6 cellular contexts compared by ENCODE assay signal in the genomic region with DNA sequence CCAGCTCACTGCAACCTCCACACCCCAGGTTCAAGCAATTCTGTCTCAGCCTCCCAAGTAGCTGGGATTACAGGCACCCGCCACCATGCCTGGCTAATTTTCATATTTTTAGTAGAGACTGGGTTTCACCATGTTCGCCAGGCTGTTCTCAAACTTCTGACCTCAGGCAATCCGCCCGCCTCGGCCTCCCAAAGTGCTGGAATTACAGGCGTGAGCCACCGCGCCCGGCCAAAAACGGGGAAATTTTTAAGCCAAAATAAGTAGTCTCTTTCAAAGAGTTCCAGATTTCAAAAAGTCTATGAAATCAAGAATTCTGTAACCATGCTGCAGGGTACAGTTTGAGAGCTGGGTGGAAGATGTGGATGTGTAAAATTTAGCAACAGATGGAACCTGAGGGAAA.
A peak's percentile ranks its signal among the peaks of the same experiment; 100 is the strongest.
DNase-seq lines count a peak whose midpoint lies in the region; ATAC-seq and TF ChIP-seq lines count a peak whose summit lies in the region.
"Not testable (repeated sequence)": the region's sequence is repeated elsewhere in the genome, so short reads cannot be mapped to it uniquely, and the experiment has no call there.

No MANE protein-coding gene starts in this region.

- not testable (repeated sequence) for H3K4me3 ChIP-seq in OCI-LY3 (ENCODE audit: low read length)

- H3K9me3 ChIP-seq in OCI-LY3 (ENCODE audit: insufficient read depth, low read length) = not testable (repeated sequence)

- DNase-seq in central memory CD8-positive, alpha-beta T cell (ENCODE audit: low spot score in 2 of 2); naive B cell: not testable (repeated sequence)

- H3K27ac ChIP-seq in C4-2B (peak overlapping the region; percentile 92), OCI-LY3 (ENCODE audit: low read length) (peak overlapping the region; percentile 94), layer of hippocampus (ENCODE audit: low read depth, low read length) (peak overlapping the region; percentile 80)

- H2AFZ ChIP-seq in OCI-LY3 (ENCODE audit: low read depth, low read length) = not testable (repeated sequence)

- H3K4me1 Mint-ChIP-seq in central memory CD8-positive, alpha-beta T cell = peaks cover 23% of the 10 kb centered on the region
- peaks cover 63 to 88% (median 86%) of the 10 kb centered on the region in 3 donors for H3K4me1 Mint-ChIP-seq in naive B cell
- peaks cover 74% of the 10 kb centered on the region for H3K4me1 Mint-ChIP-seq in stimulated activated memory B cell treated with anti-CD40 and anti-IgM and Interleukin-4, amounts not matched to agents 10 μg/mL and 1 μg/mL and 100 μg/mL, for 72 hours

- not testable (repeated sequence) for H3K4me2 ChIP-seq in OCI-LY3 (ENCODE audit: low read length)

- peaks cover 96% of the 10 kb centered on the region for H3K79me2 ChIP-seq in OCI-LY3 (ENCODE audit: low read length)

- H3K36me3 ChIP-seq in OCI-LY3 (replicated peaks; ENCODE audit: low read depth, low read length) = peaks cover 37% of the 10 kb centered on the region

- ATAC-seq in central memory CD8-positive, alpha-beta T cell (replicated peaks; ENCODE audit: extremely low read depth, poor library complexity, severe bottlenecking); naive B cell (ENCODE audit: low read depth in 2 of 2); stimulated activated memory B cell treated with anti-CD40 and anti-IgM and Interleukin-4, amounts not matched to agents 10 μg/mL and 1 μg/mL and 100 μg/mL, for 72 hours: not testable (repeated sequence)

- H3K27me3 ChIP-seq in OCI-LY3 (ENCODE audit: low read depth, low read length); layer of hippocampus (ENCODE audit: control insufficient read depth, insufficient read depth, low read length): not testable (repeated sequence)

- H3K9ac ChIP-seq in OCI-LY3 (ENCODE audit: low read length) = not testable (repeated sequence)

- not testable (repeated sequence) for H3K36me3 Mint-ChIP-seq in central memory CD8-positive, alpha-beta T cell (ENCODE audit: insufficient read depth); naive B cell
- H3K36me3 Mint-ChIP-seq in stimulated activated memory B cell treated with anti-CD40 and anti-IgM and Interleukin-4, amounts not matched to agents 10 μg/mL and 1 μg/mL and 100 μg/mL, for 72 hours = peaks cover 42% of the 10 kb centered on the region

- H3K27me3 Mint-ChIP-seq in central memory CD8-positive, alpha-beta T cell; naive B cell; stimulated activated memory B cell treated with anti-CD40 and anti-IgM and Interleukin-4, amounts not matched to agents 10 μg/mL and 1 μg/mL and 100 μg/mL, for 72 hours: not testable (repeated sequence)

- not testable (repeated sequence) for TF ChIP-seq CTCF in C4-2B (conservative IDR thresholded peaks at IDR 0.05); OCI-LY3 (IDR thresholded peaks at IDR 0.05; ENCODE audit: low read depth, low read length)

- H3K9me3 Mint-ChIP-seq in central memory CD8-positive, alpha-beta T cell; naive B cell; stimulated activated memory B cell treated with anti-CD40 and anti-IgM and Interleukin-4, amounts not matched to agents 10 μg/mL and 1 μg/mL and 100 μg/mL, for 72 hours: not testable (repeated sequence)

- H3K4me1 ChIP-seq in OCI-LY3 (ENCODE audit: low read length) = peaks cover 89% of the 10 kb centered on the region

- H3K27ac Mint-ChIP-seq in central memory CD8-positive, alpha-beta T cell (ENCODE audit: low read depth) = peak overlapping the region; percentile 56
- H3K27ac Mint-ChIP-seq in naive B cell = peak overlapping the region in 4 of 6 donors; percentile 48 to 90 (median 64)
- H3K27ac Mint-ChIP-seq in stimulated activated memory B cell treated with anti-CD40 and anti-IgM and Interleukin-4, amounts not matched to agents 10 μg/mL and 1 μg/mL and 100 μg/mL, for 72 hours = peak overlapping the region; percentile 77

- H3K4me3 Mint-ChIP-seq in central memory CD8-positive, alpha-beta T cell; stimulated activated memory B cell treated with anti-CD40 and anti-IgM and Interleukin-4, amounts not matched to agents 10 μg/mL and 1 μg/mL and 100 μg/mL, for 72 hours: not testable (repeated sequence)
- H3K4me3 Mint-ChIP-seq in naive B cell = peak overlapping the region in 2 of 8 donors; percentile 25 to 86

- peaks cover 70% of the 10 kb centered on the region for H4K20me1 ChIP-seq in OCI-LY3 (ENCODE audit: insufficient read depth, low read length)
